14 cellular contexts compared by ENCODE assay signal in genomic region chr19:34265221-34265650, GRCh38. TPM values are rescaled to one million over a fixed set of nuclear protein-coding genes. Genes with fewer than 3 reads are reported as not detected.
DNase-seq lines count a peak whose midpoint lies in the region; ATAC-seq and TF ChIP-seq lines count a peak whose summit lies in the region.
"Had no signal": no experiment of that assay in that cellular context is flagged by ENCODE, and none has a peak within 500 bp of the region (broad histone marks: within the 10 kb centered on the region; RNA-seq: fewer than 3 reads in every experiment).

No MANE protein-coding gene starts in this region.

- H3K27ac Mint-ChIP-seq in CD4-positive, alpha-beta memory T cell: peak overlapping the region in 4 of 7 donors; percentile 8 to 74 (median 54)
- H3K27ac Mint-ChIP-seq in T-cell: peak overlapping the region; percentile 59 to 79
- H3K27ac Mint-ChIP-seq in effector memory CD8-positive, alpha-beta T cell: no peak overlapping the region
- H3K27ac Mint-ChIP-seq: activated CD8-positive, alpha-beta T cell treated with anti-CD3 and anti-CD28 coated beads for 36 hours; stimulated activated naive CD8-positive, alpha-beta T cell treated with anti-CD3 and anti-CD28 coated beads, Interleukin-15, Interleukin-2, amounts not matched to agents 100 ng/mL and 50 ng/mL, for 24 hours had no signal

- no peak for TF ChIP-seq CTCF in psoas muscle (IDR thresholded peaks at IDR 0.05)

- H3K4me1 ChIP-seq in CD4-positive, alpha-beta memory T cell (ENCODE audit: insufficient read depth, low read length): peaks cover 69% of the 10 kb centered on the region
- H3K4me1 ChIP-seq in psoas muscle (peaks cover 48% of the 10 kb centered on the region), HAP-1 (peaks cover 18% of the 10 kb centered on the region)

- no peaks in the 10 kb centered on the region for H3K9me3 ChIP-seq in CD4-positive, alpha-beta memory T cell (ENCODE audit: control insufficient read depth in 1 of 2, low read length in 2 of 2)
- no peaks in the 10 kb centered on the region for H3K9me3 ChIP-seq in psoas muscle
- no peaks in the 10 kb centered on the region for H3K9me3 ChIP-seq in HAP-1

- intact Hi-C loops in CD4-positive, alpha-beta memory T cell (cut with micrococcal nuclease): no loop called here
- intact Hi-C loops in left cardiac atrium (cut with DNase I): no loop called here
- intact Hi-C loops in psoas muscle (cut with DNase I): loop anchor here in 1 of 2 donors (5.0 kb wide), 1 partner anchor 42 kb away; no protein-coding TSS in a partner anchor

- H3K27me3 Mint-ChIP-seq in CD4-positive, alpha-beta memory T cell: no peaks in the 10 kb centered on the region
- H3K27me3 Mint-ChIP-seq in T-cell: no peaks in the 10 kb centered on the region
- H3K27me3 Mint-ChIP-seq in effector memory CD8-positive, alpha-beta T cell: no peaks in the 10 kb centered on the region
- H3K27me3 Mint-ChIP-seq: activated CD8-positive, alpha-beta T cell treated with anti-CD3 and anti-CD28 coated beads for 36 hours; stimulated activated naive CD8-positive, alpha-beta T cell treated with anti-CD3 and anti-CD28 coated beads, Interleukin-15, Interleukin-2, amounts not matched to agents 100 ng/mL and 50 ng/mL, for 24 hours had no signal

- H3K4me1 Mint-ChIP-seq in CD4-positive, alpha-beta memory T cell: peaks cover 47 to 70% (median 62%) of the 10 kb centered on the region in 4 donors
- peaks cover 70 to 74% (median 71%) of the 10 kb centered on the region in 3 donors for H3K4me1 Mint-ChIP-seq in T-cell
- peaks cover 41 to 42% of the 10 kb centered on the region in 2 donors for H3K4me1 Mint-ChIP-seq in effector memory CD8-positive, alpha-beta T cell (ENCODE audit: low read depth in 2 of 2)

- CTCF ChIA-PET in CD4-positive, alpha-beta memory T cell (lab: Charles Lee; ENCODE audit: partially characterized antibody): no interaction called here
- CTCF ChIA-PET in T-cell (lab: Charles Lee): no interaction called here

- peak overlapping the region in 1 of 8 donors; percentile 28 for H3K4me3 Mint-ChIP-seq in CD4-positive, alpha-beta memory T cell
- H3K4me3 Mint-ChIP-seq in T-cell: no peak overlapping the region
- peak overlapping the region in 1 of 2 donors; percentile 23 for H3K4me3 Mint-ChIP-seq in effector memory CD8-positive, alpha-beta T cell
- H3K4me3 Mint-ChIP-seq: activated CD8-positive, alpha-beta T cell treated with anti-CD3 and anti-CD28 coated beads for 36 hours; stimulated activated naive CD8-positive, alpha-beta T cell treated with anti-CD3 and anti-CD28 coated beads, Interleukin-15, Interleukin-2, amounts not matched to agents 100 ng/mL and 50 ng/mL, for 24 hours had no signal

- ATAC-seq in T-cell (replicated peaks in 1 of 4) (no peak), left cardiac atrium (no peak), psoas muscle (peak in 2 of 4 donors; percentile 20 to 24)
- no peak for ATAC-seq in effector memory CD8-positive, alpha-beta T cell (replicated peaks)
- ATAC-seq: activated CD8-positive, alpha-beta T cell treated with anti-CD3 and anti-CD28 coated beads for 36 hours had no signal

- in situ Hi-C loops in HAP-1 (cut with MboI; ENCODE audit: low sequenced_read_pairs): no loop called here

- H3K36me3 ChIP-seq in CD4-positive, alpha-beta memory T cell (ENCODE audit: insufficient read depth, low read length): no peaks in the 10 kb centered on the region
- no peaks in the 10 kb centered on the region for H3K36me3 ChIP-seq in psoas muscle (ENCODE audit: insufficient read depth in 1 of 2, low read depth in 1 of 2)
- H3K36me3 ChIP-seq in HAP-1 (replicated peaks): no peaks in the 10 kb centered on the region

- H3K9me3 Mint-ChIP-seq in CD4-positive, alpha-beta memory T cell: no peaks in the 10 kb centered on the region
- H3K9me3 Mint-ChIP-seq in T-cell: no peaks in the 10 kb centered on the region
- no peaks in the 10 kb centered on the region for H3K9me3 Mint-ChIP-seq in effector memory CD8-positive, alpha-beta T cell
- H3K9me3 Mint-ChIP-seq: activated CD8-positive, alpha-beta T cell treated with anti-CD3 and anti-CD28 coated beads for 36 hours; stimulated activated naive CD8-positive, alpha-beta T cell treated with anti-CD3 and anti-CD28 coated beads, Interleukin-15, Interleukin-2, amounts not matched to agents 100 ng/mL and 50 ng/mL, for 24 hours had no signal

- 57 to 63% (median 59%) methylated on average over 6 of the region's 6 CpGs for WGBS in psoas muscle, 3 donors

- POLR2A ChIA-PET in CD4-positive, alpha-beta memory T cell (lab: Charles Lee; ENCODE audit: partially characterized antibody): no interaction called here
- POLR2A ChIA-PET in T-cell (lab: Charles Lee): no interaction called here

- no peaks in the 10 kb centered on the region for H3K27me3 ChIP-seq in CD4-positive, alpha-beta memory T cell (ENCODE audit: insufficient read depth, low read length)
- no peaks in the 10 kb centered on the region for H3K27me3 ChIP-seq in psoas muscle (ENCODE audit: insufficient read depth in 3 of 3, low read length in 2 of 3)
- no peaks in the 10 kb centered on the region for H3K27me3 ChIP-seq in HAP-1 (ENCODE audit: low read depth)

- H3K27ac ChIP-seq in CD4-positive, alpha-beta memory T cell (ENCODE audit: low read depth, low read length): no peak overlapping the region
- peak overlapping the region; percentile 39 for H3K27ac ChIP-seq in psoas muscle

- peak in 1 of 5 donors; percentile 43 for DNase-seq in CD4-positive, alpha-beta memory T cell
- no peak for DNase-seq in T-cell
- DNase-seq in left cardiac atrium: peak; percentile 41
- no peak for DNase-seq in psoas muscle
- no peak for DNase-seq in HAP-1 (ENCODE audit: low spot score in 2 of 2)
- DNase-seq in NCI-H2081 (lab: John Stamatoyannopoulos, UW): no peak
- DNase-seq in effector memory CD8-positive, alpha-beta T cell: no peak
- no peak for DNase-seq in DMS 273 treated with DMSO at 0.1 percent for 48 hours (lab: John Stamatoyannopoulos, UW)
- DNase-seq: activated CD8-positive, alpha-beta T cell treated with anti-CD3 and anti-CD28 coated beads for 36 hours; activated effector memory CD4-positive, alpha-beta T cell treated with anti-CD3 and anti-CD28 coated beads, Interleukin-2, amount 50 U/mL, for 16 hours; caudate nucleus; NCI-H1092 treated with DMSO at 0.1 percent for 48 hours; NCI-H526 had no signal

- H3K4me3 ChIP-seq in CD4-positive, alpha-beta memory T cell (ENCODE audit: low read length in 2 of 2): no peak overlapping the region
- peak overlapping the region; percentile 48 for H3K4me3 ChIP-seq in psoas muscle
- H3K4me3 ChIP-seq in HAP-1: no peak overlapping the region

- peaks cover 4 to 7% of the 10 kb centered on the region in 2 donors for H3K36me3 Mint-ChIP-seq in CD4-positive, alpha-beta memory T cell
- H3K36me3 Mint-ChIP-seq in T-cell: peaks cover 14% of the 10 kb centered on the region
- peaks cover 10% of the 10 kb centered on the region for H3K36me3 Mint-ChIP-seq in effector memory CD8-positive, alpha-beta T cell (ENCODE audit: insufficient read depth)

RNA-seq across cellular contexts. Expression of gene GARRE1, which starts 10.9 kb away (rescaled TPM):
- total RNA-seq in CD4-positive, alpha-beta memory T cell: 10 to 100 TPM; 46.3 to 48.2 TPM
- 1 to 10 TPM; 3.5 to 7.5 TPM for polyA plus RNA-seq in CD4-positive, alpha-beta memory T cell
- total RNA-seq in T-cell: 10 to 100 TPM; 31.8 to 51.6 (median 34.8) TPM
- total RNA-seq in left cardiac atrium: 10 to 100 TPM; 20.9 to 30.5 TPM
- total RNA-seq in psoas muscle: 10 to 100 TPM; 16.4 to 22.8 (median 17.8) TPM
- polyA plus RNA-seq in psoas muscle: 10 to 100 TPM in 1 of 3 donors, 1 to 10 TPM in 2; 4.8 to 13.8 (median 6.2) TPM

Comparison
In these comparisons a context has a peak if more than half of its experiments do, and no peak if none do; other contexts are left out.
1. H3K27ac Mint-ChIP-seq: peak in CD4-positive, alpha-beta memory T cell (4 of 7) and T-cell (2 of 2); none in effector memory CD8-positive, alpha-beta T cell (0 of 2).